Comparison of ENCODE assay signal across 1 cellular context in genomic region chr1:40983286-40983685, GRCh38.
TF ChIP-seq lines count a peak whose summit lies in the region.

No MANE protein-coding gene starts in this region.

TF ChIP-seq in WTC11, 78 proteins besides CTCF, POLR2A, EP300 and RAD21 (continued from another document):
- no peak for TF ChIP-seq ZNF512 (CRISPR knock-in tag; IDR thresholded peaks at IDR 0.05; ENCODE audit: borderline replicate concordance)
- no peak for TF ChIP-seq HMGXB4 (CRISPR knock-in tag; IDR thresholded peaks at IDR 0.05)
- TF ChIP-seq ZNF281 (CRISPR knock-in tag; IDR thresholded peaks at IDR 0.05): no peak
- no peak for TF ChIP-seq AR (CRISPR knock-in tag; IDR thresholded peaks at IDR 0.05)
- no peak for TF ChIP-seq ZNF396 (CRISPR knock-in tag; IDR thresholded peaks at IDR 0.05; ENCODE audit: borderline replicate concordance)
- TF ChIP-seq USF1 (CRISPR knock-in tag; IDR thresholded peaks at IDR 0.05): no peak
- TF ChIP-seq ZNF138 (CRISPR knock-in tag; conservative IDR thresholded peaks at IDR 0.05): no peak
- no peak for TF ChIP-seq ATF6 (CRISPR knock-in tag; IDR thresholded peaks at IDR 0.05)
- no peak for TF ChIP-seq FOXP1 (CRISPR knock-in tag; IDR thresholded peaks at IDR 0.05; ENCODE audit: borderline replicate concordance)
- TF ChIP-seq RELA (CRISPR knock-in tag; IDR thresholded peaks at IDR 0.05; ENCODE audit: borderline replicate concordance): no peak
- no peak for TF ChIP-seq NFYB (CRISPR knock-in tag; conservative IDR thresholded peaks at IDR 0.05; ENCODE audit: low read depth)
